13 cellular contexts compared by ENCODE assay signal in the genomic region with DNA sequence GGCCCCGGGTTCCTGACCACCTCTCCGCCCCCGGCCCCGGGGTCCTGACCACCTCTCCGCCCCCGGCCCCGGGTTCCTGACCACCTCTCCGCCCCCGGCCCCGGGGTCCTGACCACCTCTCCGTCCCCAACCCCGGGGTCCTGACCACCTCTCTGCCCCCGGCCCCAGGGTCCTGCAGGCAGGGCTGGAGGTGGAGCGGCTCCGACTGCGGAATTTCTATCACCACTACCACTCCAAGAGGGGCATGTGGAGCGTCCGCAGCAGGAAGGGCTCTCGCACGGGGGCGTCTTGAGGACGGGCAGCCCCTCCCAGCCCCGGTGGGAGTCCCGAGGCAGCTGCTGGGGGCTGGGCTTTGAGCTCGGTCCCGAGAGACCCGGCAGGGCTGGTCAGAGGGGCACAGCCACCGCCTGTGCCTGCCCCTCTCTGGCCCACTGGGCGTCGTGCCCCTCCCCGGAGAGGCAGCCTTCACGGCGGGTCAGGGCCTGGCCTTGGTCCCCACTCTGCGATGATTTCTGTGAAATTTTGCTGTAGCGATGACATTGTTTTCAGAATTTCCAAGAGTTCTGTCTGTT.
"Had no signal": no experiment of that assay in that cellular context is flagged by ENCODE, and none has a peak within 500 bp of the region (broad histone marks: within the 10 kb centered on the region; RNA-seq: fewer than 3 reads in every experiment).

No MANE protein-coding gene starts in this region.

- H3K9me3 Mint-ChIP-seq: nephron had no signal

- ATAC-seq: foreskin keratinocyte, left colon had no signal

- H3K4me3 ChIP-seq: colonic mucosa had no signal

- H3K27ac Mint-ChIP-seq: nephron had no signal

- H3K4me1 Mint-ChIP-seq: nephron had no signal

- H3K27ac ChIP-seq: colonic mucosa, foreskin keratinocyte, neutrophil had no signal

- H3K4me3 Mint-ChIP-seq: nephron had no signal

- H3K9me3 ChIP-seq: colonic mucosa had no signal

- H3K36me3 ChIP-seq: colonic mucosa, neutrophil had no signal

- H3K36me3 Mint-ChIP-seq: naive B cell had no signal

- DNase-seq: colonic mucosa; dermis blood vessel endothelial cell; erythroblast; foreskin keratinocyte; left colon; mesendoderm; naive B cell; small intestine; stimulated activated CD4-positive, alpha-beta T cell treated with anti-CD3 and anti-CD28 coated beads, Interleukin-12 subunit alpha, Interleukin-12 subunit beta, amount 100 ng/mL, for 4 hours; stimulated activated naive CD4-positive, alpha-beta T cell treated with Interleukin-2 at 50 U/mL for 16 hours; trophoblast cell had no signal

- H3K4me1 ChIP-seq: colonic mucosa, foreskin keratinocyte had no signal

- H3K27me3 ChIP-seq: colonic mucosa, foreskin keratinocyte had no signal
